In genomic region chr3:125024817-125025216, GRCh38 we compare ENCODE assay signal across 11 cellular contexts. TPM values are rescaled to one million over a fixed set of nuclear protein-coding genes. Genes with fewer than 3 reads are reported as not detected.
DNase-seq lines count a peak whose midpoint lies in the region; ATAC-seq, FAIRE-seq and TF ChIP-seq lines count a peak whose summit lies in the region.
"Had no signal": no experiment of that assay in that cellular context is flagged by ENCODE, and none has a peak within 500 bp of the region (broad histone marks: within the 10 kb centered on the region; RNA-seq: fewer than 3 reads in every experiment).

No MANE protein-coding gene starts in this region.

- H3K4ac ChIP-seq in mesenchymal stem cell (ENCODE audit: low read depth in 1 of 2, low read length in 2 of 2), result peak overlapping the region in 1 of 2 experiments; percentile 44

- TF ChIP-seq POLR2A in endothelial cell of umbilical vein (IDR thresholded peaks at IDR 0.05; ENCODE audit: low read depth, low read length), result no peak
- TF ChIP-seq POLR2A in transverse colon (IDR thresholded peaks at IDR 0.05), result no peak

- H2BK12ac ChIP-seq in mesenchymal stem cell (ENCODE audit: low read length in 2 of 2), result peak overlapping the region in 1 of 2 experiments; percentile 33

- H3K27ac ChIP-seq in endothelial cell of umbilical vein (ENCODE audit: insufficient read depth, low read depth, low read length) (peak overlapping the region; percentile 4), mesenchymal stem cell (ENCODE audit: low read length, poor library complexity, severe bottlenecking) (no peak overlapping the region), transverse colon (peak overlapping the region in 3 of 4 donors; percentile 1 to 37 (median 13)), A673 (ENCODE audit: low read depth, low read length, poor library complexity, severe bottlenecking) (no peak overlapping the region)

- intact Hi-C loops in activated CD8-positive, alpha-beta T cell treated with anti-CD3 and anti-CD28 coated beads for 36 hours (cut with micrococcal nuclease), result no loop called here
- intact Hi-C loops in endothelial cell of umbilical vein (cut with micrococcal nuclease), result loop anchor here (1.0 kb wide), 1 partner anchor 27 kb away; no protein-coding TSS in a partner anchor
- intact Hi-C loops in transverse colon (cut with DNase I; ENCODE audit: low total_unique reads), result no loop called here
- intact Hi-C loops in A673 (cut with micrococcal nuclease; ENCODE audit: unreplicated experiment), result no loop called here

- no peak overlapping the region for H4K8ac ChIP-seq in mesenchymal stem cell (ENCODE audit: low read length)

- BruUV-seq in endothelial cell of umbilical vein (replicated peaks; lab: Mats Ljungman, UMichigan) (no TSS peak), A673 (replicated peaks; lab: Mats Ljungman, UMichigan) (no TSS peak)

- TF ChIP-seq CTCF in activated CD8-positive, alpha-beta T cell treated with anti-CD3 and anti-CD28 coated beads for 36 hours (IDR thresholded peaks at IDR 0.05), result no peak
- no peak for TF ChIP-seq CTCF in endothelial cell of umbilical vein (IDR thresholded peaks at IDR 0.05; ENCODE audit: extremely low read depth in 1 of 2, insufficient read depth in 1 of 2, low read depth in 1 of 2, low read length in 2 of 2)
- no peak for TF ChIP-seq CTCF in transverse colon (IDR thresholded peaks at IDR 0.05)
- no peak for TF ChIP-seq CTCF in A673 (conservative IDR thresholded peaks at IDR 0.05; ENCODE audit: low read depth, low read length)
- TF ChIP-seq CTCF in D721Med (IDR thresholded peaks at IDR 0.05; ENCODE audit: insufficient read depth, missing control alignments), result no peak

- no peak for DNase-seq in activated CD8-positive, alpha-beta T cell treated with anti-CD3 and anti-CD28 coated beads, Interleukin-2, amount 10 ng/mL, durations not matched to agents 7 days and 5 days
- DNase-seq in activated CD8-positive, alpha-beta T cell treated with anti-CD3 and anti-CD28 coated beads for 36 hours, result no peak
- DNase-seq in endothelial cell of umbilical vein (ENCODE audit: low read depth, low spot score) (peak; percentile 74), mesenchymal stem cell (no peak), transverse colon (no peak), A673 (ENCODE audit: low spot score) (no peak), D721Med (ENCODE audit: insufficient read length, low spot score) (no peak)
- no peak for DNase-seq in stimulated activated CD4-positive, alpha-beta T cell treated with anti-CD3 and anti-CD28 coated beads, Interleukin-4, amount 100 ng/mL, for 4 hours
- DNase-seq: erythroblast, NCI-H1694 treated with DMSO at 0.1 percent for 48 hours, SIG-M5 had no signal

- peak overlapping the region; percentile 9 for H3K4me3 Mint-ChIP-seq in activated CD8-positive, alpha-beta T cell treated with anti-CD3 and anti-CD28 coated beads, Interleukin-2, amount 10 ng/mL, durations not matched to agents 7 days and 5 days
- no peak overlapping the region for H3K4me3 Mint-ChIP-seq in activated CD8-positive, alpha-beta T cell treated with anti-CD3 and anti-CD28 coated beads for 36 hours

- 98% methylated on average over 5 of the region's 5 CpGs for WGBS in mesenchymal stem cell
- WGBS in transverse colon (ENCODE audit: low coverage in 1 of 2), 2 donors, result 80 to 100% methylated on average over 1 to 5 of the region's 5 CpGs

- dilution Hi-C loops in endothelial cell of umbilical vein (cut with MboI; ENCODE audit: extremely low pct_ligation_motif_present, low sequenced_read_pairs), result no loop called here

- H3K9me3 Mint-ChIP-seq in activated CD8-positive, alpha-beta T cell treated with anti-CD3 and anti-CD28 coated beads, Interleukin-2, amount 10 ng/mL, durations not matched to agents 7 days and 5 days (ENCODE audit: insufficient read depth), result no peaks in the 10 kb centered on the region
- no peaks in the 10 kb centered on the region for H3K9me3 Mint-ChIP-seq in activated CD8-positive, alpha-beta T cell treated with anti-CD3 and anti-CD28 coated beads for 36 hours

- H2BK5ac ChIP-seq in mesenchymal stem cell (ENCODE audit: low read depth, low read length, poor library complexity, severe bottlenecking), result no peak overlapping the region

- no peak for TF ChIP-seq EP300 in transverse colon (IDR thresholded peaks at IDR 0.05; ENCODE audit: low read depth)

- no peak overlapping the region for H3K9ac ChIP-seq in endothelial cell of umbilical vein (replicated peaks; ENCODE audit: extremely low read depth, insufficient read depth, low read length)
- peak overlapping the region; percentile 33 for H3K9ac ChIP-seq in mesenchymal stem cell (ENCODE audit: low read length)

- peak; percentile 42 for FAIRE-seq in endothelial cell of umbilical vein (lab: Jason Lieb, UNC)
- no peak for FAIRE-seq in D721Med (lab: Jason Lieb, UNC)

- no peaks in the 10 kb centered on the region for H3K27me3 ChIP-seq in endothelial cell of umbilical vein (ENCODE audit: control insufficient read depth in 2 of 2, insufficient read depth in 2 of 2, low read length in 2 of 2)
- no peaks in the 10 kb centered on the region for H3K27me3 ChIP-seq in mesenchymal stem cell (ENCODE audit: control insufficient read depth in 1 of 2, insufficient read depth in 1 of 2, low read length in 2 of 2)
- no peaks in the 10 kb centered on the region for H3K27me3 ChIP-seq in transverse colon
- no peaks in the 10 kb centered on the region for H3K27me3 ChIP-seq in A673 (replicated peaks; ENCODE audit: insufficient read depth, low read depth, low read length, poor library complexity)

- H3K4me2 ChIP-seq in endothelial cell of umbilical vein (ENCODE audit: insufficient read depth, low read length), result peak overlapping the region; percentile 73
- H3K4me2 ChIP-seq in mesenchymal stem cell (ENCODE audit: low read length, poor library complexity, severe bottlenecking), result no peak overlapping the region

- no peak overlapping the region for H2AK5ac ChIP-seq in mesenchymal stem cell (ENCODE audit: low read length, severe bottlenecking)

- peak; percentile 18 for ATAC-seq in activated CD8-positive, alpha-beta T cell treated with anti-CD3 and anti-CD28 coated beads, Interleukin-2, amount 10 ng/mL, durations not matched to agents 7 days and 5 days
- no peak for ATAC-seq in activated CD8-positive, alpha-beta T cell treated with anti-CD3 and anti-CD28 coated beads for 36 hours

- H3K23ac ChIP-seq in mesenchymal stem cell (ENCODE audit: low read length in 2 of 2), result no peak overlapping the region

- no peak overlapping the region for H2BK15ac ChIP-seq in mesenchymal stem cell (ENCODE audit: low read depth, poor library complexity, severe bottlenecking)

- no peaks in the 10 kb centered on the region for H3K9me1 ChIP-seq in endothelial cell of umbilical vein (replicated peaks; ENCODE audit: control insufficient read depth, extremely low read depth, insufficient read depth, low read length)

- peak overlapping the region; percentile 77 for H3K27ac Mint-ChIP-seq in activated CD8-positive, alpha-beta T cell treated with anti-CD3 and anti-CD28 coated beads, Interleukin-2, amount 10 ng/mL, durations not matched to agents 7 days and 5 days
- no peak overlapping the region for H3K27ac Mint-ChIP-seq in activated CD8-positive, alpha-beta T cell treated with anti-CD3 and anti-CD28 coated beads for 36 hours

- no peak overlapping the region for H3K14ac ChIP-seq in mesenchymal stem cell (ENCODE audit: low read length in 2 of 2)

- H3K79me2 ChIP-seq in endothelial cell of umbilical vein (ENCODE audit: control insufficient read depth, insufficient read depth, low read length), result peaks cover 4% of the 10 kb centered on the region

- H3K36me3 ChIP-seq in endothelial cell of umbilical vein (ENCODE audit: control insufficient read depth in 2 of 2, extremely low read depth in 1 of 2, insufficient read depth in 2 of 2, low read length in 2 of 2) (peaks cover 11 to 20% of the 10 kb centered on the region in 2 experiments), mesenchymal stem cell (ENCODE audit: control insufficient read depth in 1 of 2, insufficient read depth in 2 of 2, low read depth in 1 of 2, low read length in 2 of 2) (peaks cover 39 to 94% of the 10 kb centered on the region in 2 experiments), transverse colon (peaks cover 0 to 8% (median 0%) of the 10 kb centered on the region in 4 donors), A673 (ENCODE audit: insufficient read depth, low read length, poor library complexity, severe bottlenecking) (peaks cover 17% of the 10 kb centered on the region)

- peaks cover 85% of the 10 kb centered on the region for H3K4me1 Mint-ChIP-seq in activated CD8-positive, alpha-beta T cell treated with anti-CD3 and anti-CD28 coated beads, Interleukin-2, amount 10 ng/mL, durations not matched to agents 7 days and 5 days (ENCODE audit: low read depth)
- peaks cover 25% of the 10 kb centered on the region for H3K4me1 Mint-ChIP-seq in activated CD8-positive, alpha-beta T cell treated with anti-CD3 and anti-CD28 coated beads for 36 hours (ENCODE audit: low read depth)

- H3K9me3 ChIP-seq in endothelial cell of umbilical vein (replicated peaks; ENCODE audit: control insufficient read depth, insufficient read depth, low read length) (no peaks in the 10 kb centered on the region), mesenchymal stem cell (ENCODE audit: control insufficient read depth, low read length) (no peaks in the 10 kb centered on the region), transverse colon (no peaks in the 10 kb centered on the region), A673 (ENCODE audit: low read depth, low read length, poor library complexity, severe bottlenecking) (no peaks in the 10 kb centered on the region)

- no peak overlapping the region for H2BK120ac ChIP-seq in mesenchymal stem cell (ENCODE audit: low read depth, low read length)

- POLR2A ChIA-PET in activated CD8-positive, alpha-beta T cell treated with anti-CD3 and anti-CD28 coated beads, Interleukin-2, amount 10 ng/mL, durations not matched to agents 7 days and 5 days (lab: Charles Lee), result interaction anchor here (1.1 to 1.6 kb wide), 2 partner anchors 27 to 29 kb away, joined by 4 to 6 read pairs; no protein-coding TSS in a partner anchor
- POLR2A ChIA-PET in activated CD8-positive, alpha-beta T cell treated with anti-CD3 and anti-CD28 coated beads for 36 hours (lab: Charles Lee), result interaction anchor here (1.6 kb wide), 1 partner anchor 12 kb away, joined by 5 read pairs; no protein-coding TSS in a partner anchor
- POLR2A ChIA-PET in endothelial cell of umbilical vein (lab: Charles Lee), result interaction anchor here (0.8 kb wide), 1 partner anchor 32 kb away, joined by 5 read pairs; the partner anchor contains the start of gene HEG1
- POLR2A ChIA-PET in A673 (lab: Charles Lee; ENCODE audit: low non-redundant PET), result interaction anchor here (0.6 kb wide), 1 partner anchor 16 kb away, joined by 3 read pairs; no protein-coding TSS in a partner anchor

- H3K4me3 ChIP-seq in endothelial cell of umbilical vein (replicated peaks in 1 of 3; ENCODE audit: insufficient read depth in 1 of 3, low read depth in 1 of 3, low read length in 3 of 3), result no peak overlapping the region
- no peak overlapping the region for H3K4me3 ChIP-seq in mesenchymal stem cell (ENCODE audit: insufficient read depth in 1 of 2, low read depth in 1 of 2, low read length in 2 of 2)
- H3K4me3 ChIP-seq in transverse colon, result no peak overlapping the region
- no peak overlapping the region for H3K4me3 ChIP-seq in A673 (ENCODE audit: low read depth, low read length, poor library complexity, severe bottlenecking)

- no peak overlapping the region for H2AFZ ChIP-seq in endothelial cell of umbilical vein (ENCODE audit: low read depth, low read length)
- H2AFZ ChIP-seq in mesenchymal stem cell (ENCODE audit: low read depth, low read length), result no peak overlapping the region

- CTCF ChIA-PET in activated CD8-positive, alpha-beta T cell treated with anti-CD3 and anti-CD28 coated beads, Interleukin-2, amount 10 ng/mL, durations not matched to agents 7 days and 5 days (lab: Charles Lee), result interaction anchor here (0.9 to 1.5 kb wide), 5 partner anchors 8 to 105 kb away, joined by 3 to 4 read pairs (median 3); no protein-coding TSS in a partner anchor
- CTCF ChIA-PET in activated CD8-positive, alpha-beta T cell treated with anti-CD3 and anti-CD28 coated beads for 36 hours (lab: Charles Lee), result interaction anchor here (0.8 to 1.1 kb wide), 2 partner anchors 30 to 412 kb away, joined by 3 read pairs; no protein-coding TSS in a partner anchor
- CTCF ChIA-PET in endothelial cell of umbilical vein (lab: Charles Lee) (interaction anchor here (1.0 to 2.5 kb wide), 9 partner anchors 8 to 282 kb away, joined by 3 to 14 read pairs (median 4); no protein-coding TSS in a partner anchor), A673 (lab: Charles Lee) (no interaction called here)

- no peak overlapping the region for H4K91ac ChIP-seq in mesenchymal stem cell (ENCODE audit: low read length)

- H3K27me3 Mint-ChIP-seq in activated CD8-positive, alpha-beta T cell treated with anti-CD3 and anti-CD28 coated beads, Interleukin-2, amount 10 ng/mL, durations not matched to agents 7 days and 5 days (ENCODE audit: low read depth), result no peaks in the 10 kb centered on the region
- H3K27me3 Mint-ChIP-seq in activated CD8-positive, alpha-beta T cell treated with anti-CD3 and anti-CD28 coated beads for 36 hours, result no peaks in the 10 kb centered on the region

- peaks cover 92% of the 10 kb centered on the region for H3K36me3 Mint-ChIP-seq in activated CD8-positive, alpha-beta T cell treated with anti-CD3 and anti-CD28 coated beads, Interleukin-2, amount 10 ng/mL, durations not matched to agents 7 days and 5 days (ENCODE audit: low read depth)
- H3K36me3 Mint-ChIP-seq in activated CD8-positive, alpha-beta T cell treated with anti-CD3 and anti-CD28 coated beads for 36 hours (ENCODE audit: low read depth), result peaks cover 67% of the 10 kb centered on the region

- H4K20me1 ChIP-seq in endothelial cell of umbilical vein (replicated peaks; ENCODE audit: control insufficient read depth, extremely low read depth, insufficient read depth, low read length), result no peaks in the 10 kb centered on the region

- peak overlapping the region in 1 of 2 experiments; percentile 37 for H3K18ac ChIP-seq in mesenchymal stem cell (ENCODE audit: low read depth in 1 of 2, low read length in 2 of 2)

- in situ Hi-C loops in transverse colon (cut with MboI; ENCODE audit: low pct_ligation_motif_present in 1 of 4, low pct_unique_long_range_greater_than_20kb in 1 of 4, low sequenced_read_pairs in 3 of 4), result no loop called here

- H3K4me1 ChIP-seq in endothelial cell of umbilical vein (ENCODE audit: control insufficient read depth, extremely low read depth, insufficient read depth, low read length), result peaks cover 37% of the 10 kb centered on the region
- H3K4me1 ChIP-seq in mesenchymal stem cell (ENCODE audit: control insufficient read depth, insufficient read depth, low read depth, low read length), result peaks cover 4% of the 10 kb centered on the region
- H3K4me1 ChIP-seq in transverse colon, result peaks cover 0 to 23% (median 8%) of the 10 kb centered on the region in 4 donors
- H3K4me1 ChIP-seq in A673 (ENCODE audit: insufficient read depth, low read length, poor library complexity, severe bottlenecking), result peaks cover 10% of the 10 kb centered on the region

- H3K79me1 ChIP-seq in mesenchymal stem cell (replicated peaks; ENCODE audit: low read length, poor library complexity, severe bottlenecking), result peaks cover 38% of the 10 kb centered on the region

RNA-seq across cellular contexts. Expression of gene HEG1, which starts 31.0 kb away (rescaled TPM):
- total RNA-seq in activated CD8-positive, alpha-beta T cell treated with anti-CD3 and anti-CD28 coated beads, Interleukin-2, amount 10 ng/mL, durations not matched to agents 7 days and 5 days, result 10 to 100 TPM; 58.6 to 61.7 TPM
- total RNA-seq in activated CD8-positive, alpha-beta T cell treated with anti-CD3 and anti-CD28 coated beads for 36 hours, result 10 to 100 TPM; 24.5 to 25.8 TPM
- total RNA-seq in endothelial cell of umbilical vein (87.0 and 106 TPM in 2 replicates), transverse colon (10 to 100 TPM in 2 of 4 donors, 1 to 10 TPM in 2; 8.9 to 97.3 (median 10.6) TPM), A673 (2021) (31.8 and 34.3 TPM in 2 replicates)
- 40.9 and 50.1 TPM in 2 replicates for polyA plus RNA-seq in endothelial cell of umbilical vein
- polyA plus RNA-seq in endothelial cell of umbilical vein (2011; cell fraction: cytosol; rRNA removed), result 40.6 and 42.2 TPM in 2 replicates
- 50.1 and 53.9 TPM in 2 replicates for polyA plus RNA-seq in endothelial cell of umbilical vein (2011; cell fraction: nucleus; rRNA removed)
- polyA plus RNA-seq in endothelial cell of umbilical vein (2012), result 54.3 and 76.5 TPM in 2 replicates
- 131 and 134 TPM in 2 replicates for polyA minus RNA-seq in endothelial cell of umbilical vein
- 39.0 TPM for polyA minus RNA-seq in endothelial cell of umbilical vein (2011; cell fraction: cytosol; rRNA and poly(A)+ RNA removed)
- 47.2 and 83.6 TPM in 2 replicates for polyA minus RNA-seq in endothelial cell of umbilical vein (2011; cell fraction: nucleus; rRNA and poly(A)+ RNA removed)
- 134 TPM for polyA plus RNA-seq in mesenchymal stem cell (2013, experiment 1 of 2)
- 130 TPM for polyA plus RNA-seq in mesenchymal stem cell (2013, experiment 2 of 2)

Comparison
In these comparisons a context has a peak if more than half of its experiments do, and no peak if none do; other contexts are left out.
1. H3K27ac ChIP-seq: peak in endothelial cell of umbilical vein (single experiment) and transverse colon (3 of 4); none in mesenchymal stem cell (single experiment) and A673 (single experiment).